ENCODE assay signal across 8 cellular contexts in genomic region chr13:23752111-23753001, GRCh38.
A peak's percentile ranks its signal among the peaks of the same experiment; 100 is the strongest.
DNase-seq lines count a peak whose midpoint lies in the region; ATAC-seq lines count a peak whose summit lies in the region.
"Had no signal": no experiment of that assay in that cellular context is flagged by ENCODE, and none has a peak within 500 bp of the region (broad histone marks: within the 10 kb centered on the region; RNA-seq: fewer than 3 reads in every experiment).

No MANE protein-coding gene starts in this region.

- peak; percentile 59 for DNase-seq in iris pigment epithelial cell (ENCODE audit: low read depth)
- no peak for DNase-seq in AML-193 (lab: John Stamatoyannopoulos, UW)
- DNase-seq in caudate nucleus (lab: John Stamatoyannopoulos, UW) = no peak
- no peak for DNase-seq in NK-92 (lab: John Stamatoyannopoulos, UW; ENCODE audit: unreplicated experiment)
- DNase-seq: occipital lobe had no signal

- peak; percentile 68 for ATAC-seq in GM18861 (IDR thresholded peaks at IDR 0.05; ENCODE audit: unreplicated experiment)
- ATAC-seq in GM21723 (IDR thresholded peaks at IDR 0.05; ENCODE audit: unreplicated experiment) = peak; percentile 70
- peak; percentile 64 for ATAC-seq in HG03571 (IDR thresholded peaks at IDR 0.05; ENCODE audit: unreplicated experiment)

- no peak overlapping the region for H3K27ac ChIP-seq in caudate nucleus (ENCODE audit: low read depth, low read length)
